Comparison of ENCODE assay signal across 1 cellular context in genomic region chr7:127107601-127108007, GRCh38.
A peak's percentile ranks its signal among the peaks of the same experiment; 100 is the strongest.
TF ChIP-seq lines count a peak whose summit lies in the region.

No MANE protein-coding gene starts in this region.

TF ChIP-seq in HepG2, 621 proteins besides CTCF, POLR2A, EP300 and RAD21 (continued from another document and continues in another):
- TF ChIP-seq ZNF276 (CRISPR knock-in tag; IDR thresholded peaks at IDR 0.05; ENCODE audit: low read depth) = no peak
- TF ChIP-seq KDM4B (CRISPR knock-in tag; IDR thresholded peaks at IDR 0.05) = peak; percentile 77
- TF ChIP-seq PRDM10 (CRISPR knock-in tag; IDR thresholded peaks at IDR 0.05; ENCODE audit: low read depth) = no peak
- TF ChIP-seq IKZF4 (CRISPR knock-in tag; IDR thresholded peaks at IDR 0.05; ENCODE audit: borderline replicate concordance, low read depth, not compliant biosample characterization) = no peak
- no peak for TF ChIP-seq TBX3 (IDR thresholded peaks at IDR 0.05; ENCODE audit: borderline replicate concordance)
- TF ChIP-seq KIAA2018 (CRISPR knock-in tag; IDR thresholded peaks at IDR 0.05; ENCODE audit: borderline replicate concordance) = no peak
- no peak for TF ChIP-seq HNF4A (CRISPR knock-in tag; IDR thresholded peaks at IDR 0.05)
- TF ChIP-seq LRRFIP1 (CRISPR knock-in tag; conservative IDR thresholded peaks at IDR 0.05) = peak; percentile 91
- no peak for TF ChIP-seq CHD4 (IDR thresholded peaks at IDR 0.05; ENCODE audit: borderline replicate concordance, low read length)
- TF ChIP-seq ZNF547 (CRISPR knock-in tag; IDR thresholded peaks at IDR 0.05) = no peak
- no peak for TF ChIP-seq GMEB1 (CRISPR knock-in tag; IDR thresholded peaks at IDR 0.05; ENCODE audit: borderline replicate concordance)
- 0 out of 2 replicates have a peak, but pooled peaks have one; percentile 47 for TF ChIP-seq HMG20A (CRISPR knock-in tag; IDR thresholded peaks at IDR 0.05; ENCODE audit: borderline replicate concordance)
- TF ChIP-seq ELF3 (CRISPR knock-in tag; IDR thresholded peaks at IDR 0.05) = peak; percentile 54; the same call in 1 of the 2 replicates
- TF ChIP-seq REST (IDR thresholded peaks at IDR 0.05; ENCODE audit: borderline replicate concordance in 1 of 2, low read depth in 1 of 2, low read length in 2 of 2) = peak; percentile 90 to 99
- TF ChIP-seq POGZ (CRISPR knock-in tag; IDR thresholded peaks at IDR 0.05) = no peak
- no peak for TF ChIP-seq ZNF562 (CRISPR knock-in tag; IDR thresholded peaks at IDR 0.05; ENCODE audit: borderline replicate concordance)
- TF ChIP-seq RBM39 (IDR thresholded peaks at IDR 0.05; ENCODE audit: low read depth, low read length, poor library complexity, severe bottlenecking) = no peak
- peak; percentile 52 for TF ChIP-seq RXRB (CRISPR knock-in tag; IDR thresholded peaks at IDR 0.05; ENCODE audit: borderline replicate concordance)
- peak; percentile 97 for TF ChIP-seq KLF6 (CRISPR knock-in tag; IDR thresholded peaks at IDR 0.05)
- TF ChIP-seq SNAPC5 (CRISPR knock-in tag; IDR thresholded peaks at IDR 0.05; ENCODE audit: borderline replicate concordance) = no peak
- TF ChIP-seq GABPB1 (CRISPR knock-in tag; IDR thresholded peaks at IDR 0.05) = no peak; the same call in 1 of the 2 replicates
- peak; percentile 79; the same call in 1 of the 2 replicates for TF ChIP-seq SP140L (CRISPR knock-in tag; IDR thresholded peaks at IDR 0.05; ENCODE audit: borderline replicate concordance)
- 0 out of 2 replicates have a peak, but pooled peaks have one; percentile 25 for TF ChIP-seq ZNF841 (CRISPR knock-in tag; IDR thresholded peaks at IDR 0.05; ENCODE audit: borderline replicate concordance)
- TF ChIP-seq ZNF589 (CRISPR knock-in tag; conservative IDR thresholded peaks at IDR 0.05) = peak; percentile 51; the same call in 1 of the 2 replicates
- TF ChIP-seq MXD3 (CRISPR knock-in tag; IDR thresholded peaks at IDR 0.05) = peak; percentile 62; the same call in 1 of the 2 replicates
- TF ChIP-seq STAT6 (CRISPR knock-in tag; IDR thresholded peaks at IDR 0.05; ENCODE audit: borderline replicate concordance) = no peak
